In genomic region chr2:47272031-47272864, GRCh38 we compare ENCODE assay signal across 1 cellular context.
TF ChIP-seq lines count a peak whose summit lies in the region.

No MANE protein-coding gene starts in this region.

TF ChIP-seq in HepG2, 621 proteins besides CTCF, POLR2A, EP300 and RAD21 (continued from another document and continues in another):
- TF ChIP-seq DMTF1 (CRISPR knock-in tag; IDR thresholded peaks at IDR 0.05) (no peak), HOXD1 (CRISPR knock-in tag; IDR thresholded peaks at IDR 0.05) (no peak), ZNF276 (CRISPR knock-in tag; IDR thresholded peaks at IDR 0.05; ENCODE audit: low read depth) (no peak), ZNF354B (CRISPR knock-in tag; IDR thresholded peaks at IDR 0.05) (no peak), HNF4G (IDR thresholded peaks at IDR 0.05; ENCODE audit: borderline replicate concordance, low read depth, low read length) (no peak), HNF4G (CRISPR knock-in tag; IDR thresholded peaks at IDR 0.05; ENCODE audit: borderline replicate concordance, low read depth) (no peak), RARG (CRISPR knock-in tag; IDR thresholded peaks at IDR 0.05; ENCODE audit: low read depth) (no peak), SNAPC2 (CRISPR knock-in tag; IDR thresholded peaks at IDR 0.05) (0 out of 2 replicates have a peak, but pooled peaks have one; percentile 73), ZNF775 (CRISPR knock-in tag; IDR thresholded peaks at IDR 0.05; ENCODE audit: borderline replicate concordance) (no peak), KAT2B (IDR thresholded peaks at IDR 0.05; ENCODE audit: borderline replicate concordance, low read depth, low read length) (no peak), ZNF781 (CRISPR knock-in tag; IDR thresholded peaks at IDR 0.05; ENCODE audit: borderline replicate concordance, not compliant biosample characterization) (peak; percentile 48), SRF (IDR thresholded peaks at IDR 0.05; ENCODE audit: low read depth, low read length) (no peak), GRHL1 (CRISPR knock-in tag; conservative IDR thresholded peaks at IDR 0.05) (no peak), MIER3 (CRISPR knock-in tag; IDR thresholded peaks at IDR 0.05; ENCODE audit: borderline replicate concordance) (no peak), REST (IDR thresholded peaks at IDR 0.05; ENCODE audit: borderline replicate concordance in 1 of 2, low read depth in 1 of 2, low read length in 2 of 2) (no peak), SP140L (CRISPR knock-in tag; IDR thresholded peaks at IDR 0.05; ENCODE audit: borderline replicate concordance) (no peak), TCF7L2 (IDR thresholded peaks at IDR 0.05; ENCODE audit: low read depth, low read length) (no peak), HOMEZ (CRISPR knock-in tag; IDR thresholded peaks at IDR 0.05; ENCODE audit: low read depth) (no peak; the same call in 1 of the 2 replicates), ZNF17 (CRISPR knock-in tag; IDR thresholded peaks at IDR 0.05) (no peak), HMGXB3 (CRISPR knock-in tag; IDR thresholded peaks at IDR 0.05; ENCODE audit: borderline replicate concordance) (peak; percentile 13; the same call in 1 of the 2 replicates), PHF20 (CRISPR knock-in tag; IDR thresholded peaks at IDR 0.05) (peak; percentile 58), STAT6 (CRISPR knock-in tag; IDR thresholded peaks at IDR 0.05; ENCODE audit: borderline replicate concordance) (no peak), ZBTB7B (CRISPR knock-in tag; IDR thresholded peaks at IDR 0.05) (peak; percentile 96), GLI4 (CRISPR knock-in tag; IDR thresholded peaks at IDR 0.05; ENCODE audit: borderline replicate concordance) (no peak)
